25 cellular contexts compared by ENCODE assay signal in genomic region chr19:51000981-51001380, GRCh38. TPM values are rescaled to one million over a fixed set of nuclear protein-coding genes. Genes with fewer than 3 reads are reported as not detected.
A peak's percentile ranks its signal among the peaks of the same experiment; 100 is the strongest.
DNase-seq lines count a peak whose midpoint lies in the region; ATAC-seq, FAIRE-seq and TF ChIP-seq lines count a peak whose summit lies in the region.
"Had no signal": no experiment of that assay in that cellular context is flagged by ENCODE, and none has a peak within 500 bp of the region (broad histone marks: within the 10 kb centered on the region; RNA-seq: fewer than 3 reads in every experiment).

No MANE protein-coding gene starts in this region.

- no peak overlapping the region for H3K27ac Mint-ChIP-seq in endodermal cell
- H3K27ac Mint-ChIP-seq: activated naive CD8-positive, alpha-beta T cell treated with anti-CD3 and anti-CD28 coated beads, Interleukin-2, amount 10 ng/mL, durations not matched to agents 7 days and 5 days; activated T-helper 2 cell treated with anti-CD3 and anti-CD28 coated beads, Interferon-gamma antibody, Interleukin-2, Interleukin-4, amounts not matched to agents 10 μg/mL and 5 μg/mL and 100 μg/mL, durations not matched to agents 14 hours and 24 hours and 36 hours; CD4-positive, alpha-beta memory T cell; effector memory CD8-positive, alpha-beta T cell; immature natural killer cell had no signal

- H3K9me3 ChIP-seq in HUES64 (ENCODE audit: insufficient read depth, low read depth, low read length): no peaks in the 10 kb centered on the region
- H3K9me3 ChIP-seq in endodermal cell (ENCODE audit: control insufficient read depth, low read length): no peaks in the 10 kb centered on the region
- H3K9me3 ChIP-seq in keratinocyte (ENCODE audit: control insufficient read depth, low read depth, low read length): no peaks in the 10 kb centered on the region
- H3K9me3 ChIP-seq in suprapubic skin: no peaks in the 10 kb centered on the region

- dilution Hi-C loops in keratinocyte (cut with MboI; ENCODE audit: extremely low pct_ligation_motif_present, low sequenced_read_pairs): no loop called here

- peak overlapping the region; percentile 12 for H3K4me3 Mint-ChIP-seq in endodermal cell
- H3K4me3 Mint-ChIP-seq: activated naive CD8-positive, alpha-beta T cell treated with anti-CD3 and anti-CD28 coated beads, Interleukin-2, amount 10 ng/mL, durations not matched to agents 7 days and 5 days; CD4-positive, alpha-beta memory T cell; effector memory CD8-positive, alpha-beta T cell; immature natural killer cell had no signal

- no peaks in the 10 kb centered on the region for H3K4me1 ChIP-seq in HUES64 (ENCODE audit: insufficient read depth, low read length)
- no peaks in the 10 kb centered on the region for H3K4me1 ChIP-seq in endodermal cell (ENCODE audit: control insufficient read depth, insufficient read depth, low read length)
- H3K4me1 ChIP-seq in keratinocyte (ENCODE audit: control insufficient read depth, extremely low read depth, insufficient read depth, low read length): peaks cover 35% of the 10 kb centered on the region
- peaks cover 21% of the 10 kb centered on the region for H3K4me1 ChIP-seq in suprapubic skin

- H3K36me3 ChIP-seq in HUES64 (ENCODE audit: insufficient read depth, low read length): no peaks in the 10 kb centered on the region
- no peaks in the 10 kb centered on the region for H3K36me3 ChIP-seq in endodermal cell (ENCODE audit: control insufficient read depth, insufficient read depth, low read length)
- H3K36me3 ChIP-seq in keratinocyte (ENCODE audit: control insufficient read depth in 2 of 2, extremely low read depth in 1 of 2, insufficient read depth in 2 of 2, low read length in 2 of 2): peaks cover 2 to 6% of the 10 kb centered on the region in 2 experiments
- no peaks in the 10 kb centered on the region for H3K36me3 ChIP-seq in suprapubic skin

- peak overlapping the region; percentile 83 for H3K4me2 ChIP-seq in keratinocyte (ENCODE audit: control insufficient read depth, extremely low read depth, insufficient read depth, low read depth, low read length)

- peaks cover 14% of the 10 kb centered on the region for H3K79me2 ChIP-seq in keratinocyte (ENCODE audit: control insufficient read depth, insufficient read depth, low read length)

- H2AFZ ChIP-seq in keratinocyte (ENCODE audit: control insufficient read depth, low read length): peak overlapping the region; percentile 60

- H3K9ac ChIP-seq in HUES64 (ENCODE audit: low read depth, low read length) (peak overlapping the region; percentile 22; the same call in 1 of the 2 replicates), endodermal cell (ENCODE audit: extremely low read depth, low read length, poor library complexity, severe bottlenecking) (no peak overlapping the region), keratinocyte (ENCODE audit: control insufficient read depth, extremely low read depth, insufficient read depth, low read length) (peak overlapping the region; percentile 86)

- peak; percentile 41 for FAIRE-seq in keratinocyte (lab: Jason Lieb, UNC)
- FAIRE-seq: HepG2 had no signal

- TF ChIP-seq CTCF in endodermal cell (conservative IDR thresholded peaks at IDR 0.05) (peak; percentile 10), keratinocyte (optimal IDR thresholded peaks at IDR 0.05 in 1 of 3, IDR thresholded peaks at IDR 0.05 in 1 of 3, conservative IDR thresholded peaks at IDR 0.05 in 1 of 3; ENCODE audit: extremely low read depth in 1 of 3, insufficient read depth in 2 of 3, low read length in 3 of 3) (peak in 2 of 3 experiments; percentile 16 to 61), suprapubic skin (IDR thresholded peaks at IDR 0.05) (no peak)

- H3K36me3 Mint-ChIP-seq in endodermal cell (ENCODE audit: low read depth): no peaks in the 10 kb centered on the region
- H3K36me3 Mint-ChIP-seq: activated naive CD8-positive, alpha-beta T cell treated with anti-CD3 and anti-CD28 coated beads, Interleukin-2, amount 10 ng/mL, durations not matched to agents 7 days and 5 days; CD4-positive, alpha-beta memory T cell; immature natural killer cell had no signal

- H3K27me3 ChIP-seq in HUES64 (ENCODE audit: insufficient read depth, low read length) (peaks cover 3% of the 10 kb centered on the region; the same call in 1 of the 2 replicates), endodermal cell (ENCODE audit: control insufficient read depth, insufficient read depth, low read length, poor library complexity, severe bottlenecking) (peaks cover 8% of the 10 kb centered on the region), keratinocyte (ENCODE audit: control insufficient read depth, extremely low read depth, insufficient read depth, low read length) (no peaks in the 10 kb centered on the region), suprapubic skin (peaks cover 46% of the 10 kb centered on the region)

- 55% methylated on average over 16 of the region's 16 CpGs for WGBS in HUES64
- WGBS in endodermal cell (ENCODE audit: insufficient coverage in 1 of 2, insufficient read length in 1 of 2), 2 experiments: 60 to 68% methylated on average over 1 to 16 of the region's 16 CpGs
- WGBS in suprapubic skin: 31% methylated on average over 15 of the region's 16 CpGs

- H3K4me3 ChIP-seq in HUES64 (ENCODE audit: low read length): peak overlapping the region; percentile 15; the same call in 1 of the 2 replicates
- H3K4me3 ChIP-seq in endodermal cell (ENCODE audit: low read length): no peak overlapping the region
- peak overlapping the region; percentile 47 to 87 (median 85) for H3K4me3 ChIP-seq in keratinocyte (ENCODE audit: control insufficient read depth in 2 of 3, extremely low read depth in 1 of 3, insufficient read depth in 2 of 3, low read depth in 1 of 3, low read length in 3 of 3)
- peak overlapping the region; percentile 35 for H3K4me3 ChIP-seq in suprapubic skin

- no peak for TF ChIP-seq POLR2A in suprapubic skin (IDR thresholded peaks at IDR 0.05)

- no peaks in the 10 kb centered on the region for H3K9me1 ChIP-seq in keratinocyte (ENCODE audit: control insufficient read depth, extremely low read depth, insufficient read depth, low read length)

- TF ChIP-seq EP300 in suprapubic skin (IDR thresholded peaks at IDR 0.05): no peak

- ATAC-seq in HG02852 (IDR thresholded peaks at IDR 0.05; ENCODE audit: unreplicated experiment) (no peak), GM19023 (IDR thresholded peaks at IDR 0.05; ENCODE audit: unreplicated experiment) (no peak), GM21367 (IDR thresholded peaks at IDR 0.05; ENCODE audit: unreplicated experiment) (no peak)
- ATAC-seq: effector memory CD8-positive, alpha-beta T cell; HepG2; SK-N-SH treated with all-trans-retinoic acid at 6 μM for 48 hours had no signal

- H3K27ac ChIP-seq in HUES64 (ENCODE audit: low read depth, low read length) (no peak overlapping the region), endodermal cell (ENCODE audit: low read depth, low read length) (no peak overlapping the region), keratinocyte (ENCODE audit: control insufficient read depth, insufficient read depth, low read length) (peak overlapping the region; percentile 80), suprapubic skin (peak overlapping the region; percentile 65)
- H3K27ac ChIP-seq: RWPE1 had no signal

- H4K20me1 ChIP-seq in keratinocyte (ENCODE audit: control insufficient read depth, extremely low read depth, insufficient read depth, low read length): no peaks in the 10 kb centered on the region

- DNase-seq in endodermal cell (peak; percentile 87), keratinocyte (ENCODE audit: low read depth, low spot score) (no peak), suprapubic skin (ENCODE audit: low spot score in 2 of 2) (no peak), DMS 273 treated with DMSO at 0.1 percent for 48 hours (lab: John Stamatoyannopoulos, UW) (no peak)
- DNase-seq: activated CD4-positive, alpha-beta T cell treated with anti-CD3 and anti-CD28 coated beads, Interleukin-2, amount 50 U/mL, for 4 hours; activated CD8-positive, alpha-beta memory T cell treated with anti-CD3 and anti-CD28 coated beads, Interleukin-2, amount 50 U/mL, for 4 hours; activated naive CD8-positive, alpha-beta T cell treated with anti-CD3 and anti-CD28 coated beads, Interleukin-2, amount 10 ng/mL, durations not matched to agents 7 days and 5 days; CD4-positive, alpha-beta memory T cell; DMS53; effector memory CD8-positive, alpha-beta T cell; immature natural killer cell; NCI-H1092 treated with DMSO at 0.1 percent for 48 hours; NCI-H2107; NCI-H524; stimulated activated CD4-positive, alpha-beta T cell treated with anti-CD3 and anti-CD28 coated beads, Interleukin-4, amount 100 ng/mL, for 1 hour; stimulated activated naive CD4-positive, alpha-beta T cell treated with Interleukin-2 at 50 U/mL for 16 hours had no signal

- H3K4me1 Mint-ChIP-seq in endodermal cell: peaks cover 14% of the 10 kb centered on the region
- H3K4me1 Mint-ChIP-seq: activated naive CD8-positive, alpha-beta T cell treated with anti-CD3 and anti-CD28 coated beads, Interleukin-2, amount 10 ng/mL, durations not matched to agents 7 days and 5 days; CD4-positive, alpha-beta memory T cell; immature natural killer cell had no signal

- H3K27me3 Mint-ChIP-seq in endodermal cell (ENCODE audit: insufficient read depth): peaks cover 54% of the 10 kb centered on the region

- no peaks in the 10 kb centered on the region for H3K9me3 Mint-ChIP-seq in endodermal cell
- H3K9me3 Mint-ChIP-seq: activated naive CD8-positive, alpha-beta T cell treated with anti-CD3 and anti-CD28 coated beads, Interleukin-2, amount 10 ng/mL, durations not matched to agents 7 days and 5 days; activated T-helper 2 cell treated with anti-CD3 and anti-CD28 coated beads, Interferon-gamma antibody, Interleukin-2, Interleukin-4, amounts not matched to agents 10 μg/mL and 5 μg/mL and 100 μg/mL, durations not matched to agents 14 hours and 24 hours and 36 hours; CD4-positive, alpha-beta memory T cell; effector memory CD8-positive, alpha-beta T cell had no signal

RNA-seq across cellular contexts. Expression of gene KLK8, which starts 0.4 kb away (rescaled TPM):
- 1.1 TPM for polyA plus RNA-seq in HUES64 (2013, experiment 1 of 2)
- polyA plus RNA-seq in HUES64 (2013, experiment 2 of 2): 0.95 TPM
- total RNA-seq in endodermal cell (1 to 10 TPM in 1 of 2 donors, not detected in 1; 1.1 TPM), suprapubic skin (100 to 1,000 TPM in 1 of 4 donors, 10 to 100 TPM in 3; 19.7 to 126 (median 87.2) TPM)
- polyA plus RNA-seq in endodermal cell (2013, experiment 1 of 2): 0.64 TPM
- 1.0 TPM for polyA plus RNA-seq in endodermal cell (2013, experiment 2 of 2)
- polyA plus RNA-seq in keratinocyte: 88.8 to 232 TPM (median 118 TPM) in 3 replicates
- polyA plus RNA-seq in keratinocyte (2011; ENCODE audit: low read depth): 465 TPM
- 101 and 121 TPM in 2 replicates for polyA plus RNA-seq in keratinocyte (2011; cell fraction: cytosol; rRNA removed)
- 103 and 104 TPM in 2 replicates for polyA plus RNA-seq in keratinocyte (2011; cell fraction: nucleus; rRNA removed)
- polyA plus RNA-seq in keratinocyte (2012; ENCODE audit: low replicate concordance): 205 and 602 TPM in 2 replicates
- polyA minus RNA-seq in keratinocyte: 75.5 to 165 TPM (median 104 TPM) in 3 replicates
- polyA minus RNA-seq in keratinocyte (2011; cell fraction: cytosol; rRNA and poly(A)+ RNA removed): 82.9 TPM
- 61.0 and 75.9 TPM in 2 replicates for polyA minus RNA-seq in keratinocyte (2011; cell fraction: nucleus; rRNA and poly(A)+ RNA removed)
- total RNA-seq: activated naive CD8-positive, alpha-beta T cell treated with anti-CD3 and anti-CD28 coated beads, Interleukin-2, amount 10 ng/mL, durations not matched to agents 7 days and 5 days; activated T-helper 2 cell treated with anti-CD3 and anti-CD28 coated beads, Interferon-gamma antibody, Interleukin-2, Interleukin-4, amounts not matched to agents 10 μg/mL and 5 μg/mL and 100 μg/mL, durations not matched to agents 14 hours and 24 hours and 36 hours; CD4-positive, alpha-beta memory T cell; HepG2; liver had no signal
- polyA plus RNA-seq: CD4-positive, alpha-beta memory T cell; HepG2; immature natural killer cell; liver had no signal

RNA-seq across cellular contexts. Expression of gene KLK7, which starts 17.3 kb away (rescaled TPM):
- polyA plus RNA-seq in HUES64 (2013, experiment 1 of 2): 0.30 TPM
- polyA plus RNA-seq in HUES64 (2013, experiment 2 of 2): 0.32 TPM
- total RNA-seq in endodermal cell (not detected), suprapubic skin (100 to 1,000 TPM in 3 of 4 donors, 10 to 100 TPM in 1; 48.3 to 418 (median 218) TPM)
- not detected for polyA plus RNA-seq in endodermal cell (2013, experiment 1 of 2)
- not detected for polyA plus RNA-seq in endodermal cell (2013, experiment 2 of 2)
- 22.4 to 33.8 TPM (median 29.2 TPM) in 3 replicates for polyA plus RNA-seq in keratinocyte
- 140 TPM for polyA plus RNA-seq in keratinocyte (2011; ENCODE audit: low read depth)
- 27.6 and 59.2 TPM in 2 replicates for polyA plus RNA-seq in keratinocyte (2011; cell fraction: cytosol; rRNA removed)
- polyA plus RNA-seq in keratinocyte (2011; cell fraction: nucleus; rRNA removed): 89.8 and 155 TPM in 2 replicates
- polyA plus RNA-seq in keratinocyte (2012; ENCODE audit: low replicate concordance): 36.2 and 757 TPM in 2 replicates
- 11.1 to 66.6 TPM (median 14.4 TPM) in 3 replicates for polyA minus RNA-seq in keratinocyte
- 16.1 TPM for polyA minus RNA-seq in keratinocyte (2011; cell fraction: cytosol; rRNA and poly(A)+ RNA removed)
- 39.9 and 57.8 TPM in 2 replicates for polyA minus RNA-seq in keratinocyte (2011; cell fraction: nucleus; rRNA and poly(A)+ RNA removed)
- total RNA-seq: activated naive CD8-positive, alpha-beta T cell treated with anti-CD3 and anti-CD28 coated beads, Interleukin-2, amount 10 ng/mL, durations not matched to agents 7 days and 5 days; activated T-helper 2 cell treated with anti-CD3 and anti-CD28 coated beads, Interferon-gamma antibody, Interleukin-2, Interleukin-4, amounts not matched to agents 10 μg/mL and 5 μg/mL and 100 μg/mL, durations not matched to agents 14 hours and 24 hours and 36 hours; CD4-positive, alpha-beta memory T cell; HepG2; liver had no signal
- polyA plus RNA-seq: CD4-positive, alpha-beta memory T cell; HepG2; immature natural killer cell; liver had no signal

RNA-seq across cellular contexts. Expression of gene KLK10, which starts 18.5 kb away (rescaled TPM):
- 1.7 TPM for polyA plus RNA-seq in HUES64 (2013, experiment 1 of 2)
- polyA plus RNA-seq in HUES64 (2013, experiment 2 of 2): 2.5 TPM
- total RNA-seq in endodermal cell (under 1 TPM; 0.46 to 0.91 TPM), suprapubic skin (10 to 100 TPM; 45.2 to 85.3 (median 53.9) TPM)
- 0.50 TPM for polyA plus RNA-seq in endodermal cell (2013, experiment 1 of 2)
- 0.21 TPM for polyA plus RNA-seq in endodermal cell (2013, experiment 2 of 2)
- polyA plus RNA-seq in keratinocyte: 56.3 to 97.5 TPM (median 95.3 TPM) in 3 replicates
- 229 TPM for polyA plus RNA-seq in keratinocyte (2011; ENCODE audit: low read depth)
- polyA plus RNA-seq in keratinocyte (2011; cell fraction: cytosol; rRNA removed): 130 and 165 TPM in 2 replicates
- polyA plus RNA-seq in keratinocyte (2011; cell fraction: nucleus; rRNA removed): 213 and 216 TPM in 2 replicates
- 105 and 359 TPM in 2 replicates for polyA plus RNA-seq in keratinocyte (2012; ENCODE audit: low replicate concordance)
- polyA minus RNA-seq in keratinocyte: 56.9 to 212 TPM (median 115 TPM) in 3 replicates
- 217 TPM for polyA minus RNA-seq in keratinocyte (2011; cell fraction: cytosol; rRNA and poly(A)+ RNA removed)
- 112 and 176 TPM in 2 replicates for polyA minus RNA-seq in keratinocyte (2011; cell fraction: nucleus; rRNA and poly(A)+ RNA removed)
- total RNA-seq: activated naive CD8-positive, alpha-beta T cell treated with anti-CD3 and anti-CD28 coated beads, Interleukin-2, amount 10 ng/mL, durations not matched to agents 7 days and 5 days; activated T-helper 2 cell treated with anti-CD3 and anti-CD28 coated beads, Interferon-gamma antibody, Interleukin-2, Interleukin-4, amounts not matched to agents 10 μg/mL and 5 μg/mL and 100 μg/mL, durations not matched to agents 14 hours and 24 hours and 36 hours; CD4-positive, alpha-beta memory T cell; HepG2; liver had no signal
- polyA plus RNA-seq: CD4-positive, alpha-beta memory T cell; HepG2; immature natural killer cell had no signal

RNA-seq across cellular contexts. Expression of gene KLK11, which starts 25.4 kb away (rescaled TPM):
- polyA plus RNA-seq in HUES64 (2013, experiment 1 of 2): not detected
- polyA plus RNA-seq in HUES64 (2013, experiment 2 of 2): not detected
- total RNA-seq in endodermal cell: 1 to 10 TPM in 1 of 2 donors, under 1 TPM in 1; 0.29 to 2.5 TPM
- not detected for polyA plus RNA-seq in endodermal cell (2013, experiment 1 of 2)
- not detected for polyA plus RNA-seq in endodermal cell (2013, experiment 2 of 2)
- polyA plus RNA-seq in keratinocyte: 12.8 to 39.0 TPM (median 18.0 TPM) in 3 replicates
- polyA plus RNA-seq in keratinocyte (2011; ENCODE audit: low read depth): 70.5 TPM
- polyA plus RNA-seq in keratinocyte (2011; cell fraction: cytosol; rRNA removed): 29.1 and 35.1 TPM in 2 replicates
- polyA plus RNA-seq in keratinocyte (2011; cell fraction: nucleus; rRNA removed): 57.0 and 68.1 TPM in 2 replicates
- 16.1 and 182 TPM in 2 replicates for polyA plus RNA-seq in keratinocyte (2012; ENCODE audit: low replicate concordance)
- 8.1 to 22.2 TPM (median 10.7 TPM) in 3 replicates for polyA minus RNA-seq in keratinocyte
- polyA minus RNA-seq in keratinocyte (2011; cell fraction: cytosol; rRNA and poly(A)+ RNA removed): 38.9 TPM
- polyA minus RNA-seq in keratinocyte (2011; cell fraction: nucleus; rRNA and poly(A)+ RNA removed): 14.5 and 16.5 TPM in 2 replicates
- total RNA-seq in suprapubic skin: 100 to 1,000 TPM; 173 to 372 (median 269) TPM
- total RNA-seq: activated naive CD8-positive, alpha-beta T cell treated with anti-CD3 and anti-CD28 coated beads, Interleukin-2, amount 10 ng/mL, durations not matched to agents 7 days and 5 days; activated T-helper 2 cell treated with anti-CD3 and anti-CD28 coated beads, Interferon-gamma antibody, Interleukin-2, Interleukin-4, amounts not matched to agents 10 μg/mL and 5 μg/mL and 100 μg/mL, durations not matched to agents 14 hours and 24 hours and 36 hours; CD4-positive, alpha-beta memory T cell; HepG2 had no signal
- polyA plus RNA-seq: CD4-positive, alpha-beta memory T cell; HepG2; immature natural killer cell had no signal

RNA-seq across cellular contexts. Expression of gene KLK6, which starts 31.6 kb away (rescaled TPM):
- 0.90 TPM for polyA plus RNA-seq in HUES64 (2013, experiment 1 of 2)
- 1.3 TPM for polyA plus RNA-seq in HUES64 (2013, experiment 2 of 2)
- under 1 TPM; 0.86 to 0.93 TPM for total RNA-seq in endodermal cell
- polyA plus RNA-seq in endodermal cell (2013, experiment 1 of 2): 1.0 TPM
- 1.1 TPM for polyA plus RNA-seq in endodermal cell (2013, experiment 2 of 2)
- 0.73 to 2.5 TPM (median 1.9 TPM) in 3 replicates for polyA plus RNA-seq in keratinocyte
- polyA plus RNA-seq in keratinocyte (2011; ENCODE audit: low read depth): 5.6 TPM
- polyA plus RNA-seq in keratinocyte (2011; cell fraction: cytosol; rRNA removed): 0.81 and 2.5 TPM in 2 replicates
- polyA plus RNA-seq in keratinocyte (2011; cell fraction: nucleus; rRNA removed): 3.6 and 7.7 TPM in 2 replicates
- polyA plus RNA-seq in keratinocyte (2012; ENCODE audit: low replicate concordance): 2.8 and 23.6 TPM in 2 replicates
- 0.69 to 5.9 TPM (median 2.7 TPM) in 3 replicates for polyA minus RNA-seq in keratinocyte
- 3.3 TPM for polyA minus RNA-seq in keratinocyte (2011; cell fraction: cytosol; rRNA and poly(A)+ RNA removed)
- 3.2 and 8.3 TPM in 2 replicates for polyA minus RNA-seq in keratinocyte (2011; cell fraction: nucleus; rRNA and poly(A)+ RNA removed)
- 10 to 100 TPM in 1 of 4 donors, 1 to 10 TPM in 2, not detected in 1; 5.4 to 56.9 (median 9.0) TPM for total RNA-seq in suprapubic skin
- total RNA-seq: activated naive CD8-positive, alpha-beta T cell treated with anti-CD3 and anti-CD28 coated beads, Interleukin-2, amount 10 ng/mL, durations not matched to agents 7 days and 5 days; activated T-helper 2 cell treated with anti-CD3 and anti-CD28 coated beads, Interferon-gamma antibody, Interleukin-2, Interleukin-4, amounts not matched to agents 10 μg/mL and 5 μg/mL and 100 μg/mL, durations not matched to agents 14 hours and 24 hours and 36 hours; CD4-positive, alpha-beta memory T cell; liver had no signal
- polyA plus RNA-seq: CD4-positive, alpha-beta memory T cell; immature natural killer cell; liver had no signal

Comparison
In these comparisons a context has a peak if more than half of its experiments do, and no peak if none do; other contexts are left out.
1. H3K27ac ChIP-seq: peak in keratinocyte (single experiment) and suprapubic skin (single experiment); none in HUES64 (single experiment) and endodermal cell (single experiment).
2. CTCF ChIP-seq: peak in endodermal cell (single experiment) and keratinocyte (2 of 3); none in suprapubic skin (0 of 2).
3. RNA of gene KLK8, which starts 0.4 kb away (total RNA-seq): 19.7 to 126 TPM in suprapubic skin; 1.1 TPM in endodermal cell; every median in the first group is over 4 times any median in the second.
4. RNA of gene KLK7, which starts 17.3 kb away (total RNA-seq): 48.3 to 418 TPM in suprapubic skin; not detected in endodermal cell; every median in the first group is over 10 times any median in the second.
5. RNA of gene KLK10, which starts 18.5 kb away (total RNA-seq): 45.2 to 85.3 TPM in suprapubic skin; 0.46 to 0.91 TPM in endodermal cell; every median in the first group is over 10 times any median in the second.